Comparison of ENCODE assay signal across 4 cellular contexts in the genomic region with DNA sequence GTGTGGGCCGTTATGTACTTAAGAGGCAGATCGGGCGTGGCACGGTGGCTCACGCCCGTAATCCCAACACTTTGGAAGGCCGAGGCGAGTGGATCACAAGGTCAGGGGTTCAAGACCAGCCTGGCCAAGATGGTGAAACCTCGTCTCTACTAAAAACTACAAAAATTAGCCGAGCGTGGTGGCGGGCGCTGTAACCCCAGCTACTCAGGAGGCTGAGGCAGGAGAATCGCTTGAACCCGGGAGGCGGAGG. TPM values are rescaled to one million over a fixed set of nuclear protein-coding genes. Genes with fewer than 3 reads are reported as not detected.
DNase-seq lines count a peak whose midpoint lies in the region; TF ChIP-seq lines count a peak whose summit lies in the region.
"Not testable (repeated sequence)": the region's sequence is repeated elsewhere in the genome, so short reads cannot be mapped to it uniquely, and the experiment has no call there.

No MANE protein-coding gene starts in this region.

- H3K4me1 ChIP-seq in A673 (ENCODE audit: insufficient read depth, low read length, poor library complexity, severe bottlenecking) (peaks cover 22% of the 10 kb centered on the region), SJSA1 (replicated peaks) (peaks cover 34% of the 10 kb centered on the region), duodenal mucosa (ENCODE audit: control insufficient read depth in 1 of 2, insufficient read depth in 2 of 2, low read length in 2 of 2) (peaks cover 19 to 21% of the 10 kb centered on the region in 2 donors), muscle layer of duodenum (ENCODE audit: control insufficient read depth in 1 of 2, insufficient read depth in 2 of 2, low read length in 2 of 2) (peaks cover 3 to 17% of the 10 kb centered on the region in 2 donors)

- not testable (repeated sequence) for H3K9me3 ChIP-seq in A673 (ENCODE audit: low read depth, low read length, poor library complexity, severe bottlenecking); SJSA1 (replicated peaks); duodenal mucosa (ENCODE audit: control insufficient read depth in 1 of 2, low read length in 2 of 2); muscle layer of duodenum (ENCODE audit: control insufficient read depth in 1 of 2, low read length in 2 of 2)

- intact Hi-C loops in A673 (cut with micrococcal nuclease; ENCODE audit: unreplicated experiment): not testable (repeated sequence)

- not testable (repeated sequence) for DNase-seq in A673 (ENCODE audit: low spot score); SJSA1 (ENCODE audit: low read depth in 1 of 2, low spot score in 2 of 2)

- H3K27ac ChIP-seq in A673 (ENCODE audit: low read depth, low read length, poor library complexity, severe bottlenecking) (peak overlapping the region; percentile 84), SJSA1 (peak overlapping the region; percentile 79), duodenal mucosa (ENCODE audit: low read depth, low read length) (peak overlapping the region; percentile 90), muscle layer of duodenum (ENCODE audit: low read length) (peak overlapping the region; percentile 90)

- H3K36me3 ChIP-seq in A673 (ENCODE audit: insufficient read depth, low read length, poor library complexity, severe bottlenecking): peaks cover 19% of the 10 kb centered on the region
- peaks cover 24% of the 10 kb centered on the region for H3K36me3 ChIP-seq in SJSA1
- not testable (repeated sequence) for H3K36me3 ChIP-seq in duodenal mucosa (ENCODE audit: control insufficient read depth in 1 of 2, insufficient read depth in 2 of 2, low read length in 2 of 2)
- H3K36me3 ChIP-seq in muscle layer of duodenum (ENCODE audit: control insufficient read depth in 1 of 2, insufficient read depth in 2 of 2, low read length in 2 of 2): peaks cover 14 to 24% of the 10 kb centered on the region in 2 donors

- BruUV-seq in A673 (replicated peaks; lab: Mats Ljungman, UMichigan): not testable (repeated sequence)

- H3K27me3 ChIP-seq in A673 (replicated peaks; ENCODE audit: insufficient read depth, low read depth, low read length, poor library complexity); SJSA1 (replicated peaks); duodenal mucosa (ENCODE audit: control insufficient read depth in 1 of 2, insufficient read depth in 2 of 2, low read length in 2 of 2); muscle layer of duodenum (ENCODE audit: low read depth, low read length): not testable (repeated sequence)

- TF ChIP-seq CTCF in A673 (conservative IDR thresholded peaks at IDR 0.05; ENCODE audit: low read depth, low read length): not testable (repeated sequence)

- peak overlapping the region; percentile 57 for H3K4me3 ChIP-seq in A673 (ENCODE audit: low read depth, low read length, poor library complexity, severe bottlenecking)
- peak overlapping the region; percentile 40 for H3K4me3 ChIP-seq in SJSA1
- peak overlapping the region; percentile 51 to 70 for H3K4me3 ChIP-seq in duodenal mucosa (ENCODE audit: low read depth in 1 of 2, low read length in 2 of 2)
- H3K4me3 ChIP-seq in muscle layer of duodenum (ENCODE audit: low read depth in 1 of 2, low read length in 2 of 2): peak overlapping the region; percentile 61

- H3K9ac ChIP-seq in duodenal mucosa (ENCODE audit: low read depth in 1 of 2, low read length in 2 of 2): peak overlapping the region; percentile 65 to 76

- CTCF ChIA-PET in A673 (lab: Charles Lee): interaction anchor here (0.7 to 2.7 kb wide), 9 partner anchors 10 to 130 kb away, joined by 3 to 39 read pairs (median 6); a partner anchor contains a TSS

- POLR2A ChIA-PET in A673 (lab: Charles Lee; ENCODE audit: low non-redundant PET): interaction anchor here (0.6 kb wide), 1 partner anchor 328 kb away, joined by 14 read pairs; no protein-coding TSS in a partner anchor

RNA-seq across cellular contexts. Expression of a gene that starts 13.8 kb away (rescaled TPM):
- 23.2 and 29.7 TPM in 2 replicates for total RNA-seq in A673 (2021)
- 3.2 and 5.4 TPM in 2 replicates for total RNA-seq in SJSA1 (2014; rRNA removed; shearing (Covaris generic))

RNA-seq across cellular contexts. Expression of a gene that starts 14.6 kb away (rescaled TPM):
- total RNA-seq in A673 (2021): 65.2 and 75.9 TPM in 2 replicates
- total RNA-seq in SJSA1 (2014; rRNA removed; shearing (Covaris generic)): 69.7 and 86.0 TPM in 2 replicates

RNA-seq across cellular contexts. Expression of a gene that starts 20.3 kb away (rescaled TPM):
- 5.1 and 6.2 TPM in 2 replicates for total RNA-seq in A673 (2021)
- 0.21 and 1.1 TPM in 2 replicates for total RNA-seq in SJSA1 (2014; rRNA removed; shearing (Covaris generic))

RNA-seq across cellular contexts. Expression of a gene that starts 20.8 kb away (rescaled TPM):
- 162 and 179 TPM in 2 replicates for total RNA-seq in A673 (2021)
- 61.7 and 94.8 TPM in 2 replicates for total RNA-seq in SJSA1 (2014; rRNA removed; shearing (Covaris generic))

RNA-seq across cellular contexts. Expression of a gene that starts 53.6 kb away (rescaled TPM):
- 34.0 and 37.4 TPM in 2 replicates for total RNA-seq in A673 (2021)
- 40.7 and 76.6 TPM in 2 replicates for total RNA-seq in SJSA1 (2014; rRNA removed; shearing (Covaris generic))
